1 cellular context compared by ENCODE assay signal in genomic region chr11:112453601-112454577, GRCh38.
TF ChIP-seq lines count a peak whose summit lies in the region.

No MANE protein-coding gene starts in this region.

TF ChIP-seq in SK-N-SH, 30 proteins besides CTCF, POLR2A, EP300 and RAD21 (continued from another document):
- no peak for TF ChIP-seq SIN3A (IDR thresholded peaks at IDR 0.05; ENCODE audit: borderline replicate concordance, low read depth, low read length)
- no peak for TF ChIP-seq TAF1 (IDR thresholded peaks at IDR 0.05; ENCODE audit: borderline replicate concordance, low read depth, low read length)
- no peak for TF ChIP-seq TEAD4 (IDR thresholded peaks at IDR 0.05; ENCODE audit: borderline replicate concordance, insufficient read depth)
- no peak for TF ChIP-seq CHD2 (IDR thresholded peaks at IDR 0.05; ENCODE audit: low read length, partially characterized antibody)
- no peak for TF ChIP-seq NFIC (IDR thresholded peaks at IDR 0.05; ENCODE audit: borderline replicate concordance)
- no peak for TF ChIP-seq USF1 (IDR thresholded peaks at IDR 0.05; ENCODE audit: borderline replicate concordance, low read depth)
